20 cellular contexts compared by ENCODE assay signal in genomic region chr1:237045278-237046016, GRCh38. TPM values are rescaled to one million over a fixed set of nuclear protein-coding genes. Genes with fewer than 3 reads are reported as not detected.
DNase-seq lines count a peak whose midpoint lies in the region; ATAC-seq and TF ChIP-seq lines count a peak whose summit lies in the region.
"Had no signal": no experiment of that assay in that cellular context is flagged by ENCODE, and none has a peak within 500 bp of the region (broad histone marks: within the 10 kb centered on the region; RNA-seq: fewer than 3 reads in every experiment).

No MANE protein-coding gene starts in this region.

- BruUV-seq in HCT116 (replicated peaks; lab: Mats Ljungman, UMichigan) (no TSS peak), PC-3 (replicated peaks; lab: Mats Ljungman, UMichigan) (no TSS peak)

- no peak overlapping the region for H3K27ac ChIP-seq in HCT116 (ENCODE audit: low read depth, low read length)
- no peak overlapping the region for H3K27ac ChIP-seq in iPS-20b (ENCODE audit: low read length)
- no peak overlapping the region for H3K27ac ChIP-seq in PC-3 (ENCODE audit: low read length)
- H3K27ac ChIP-seq: A549 had no signal

- DNase-seq in NCI-H748 (lab: John Stamatoyannopoulos, UW; ENCODE audit: unreplicated experiment) (peak; percentile 13), NCI-H748 treated with DMSO at 0.1 percent for 48 hours (lab: John Stamatoyannopoulos, UW) (no peak), HCT116 (ENCODE audit: low read depth, low spot score) (no peak), OCI-M1 (lab: John Stamatoyannopoulos, UW) (peak; percentile 46), PC-3 (no peak), NOMO-1 (lab: John Stamatoyannopoulos, UW; ENCODE audit: unreplicated experiment in 2 of 2) (no peak)
- DNase-seq: activated CD4-positive, alpha-beta T cell treated with anti-CD3 and anti-CD28 coated beads for 48 hours; activated effector memory CD4-positive, alpha-beta T cell treated with anti-CD3 and anti-CD28 coated beads, Interleukin-2, amount 50 U/mL, for 16 hours; Caco-2; foreskin melanocyte; HCEC 1CT; mucosa of descending colon; NK-92 treated with Interleukin-12 subunit alpha and Interleukin-12 subunit beta, amount 100 ng/mL, for 24 hours had no signal

- no peaks in the 10 kb centered on the region for H3K79me2 ChIP-seq in HCT116 (ENCODE audit: insufficient read depth, low read length)
- no peaks in the 10 kb centered on the region for H3K79me2 ChIP-seq in PC-3 (ENCODE audit: low read length)

- H3K36me3 ChIP-seq in HCT116 (ENCODE audit: control insufficient read depth in 1 of 2, insufficient read depth in 2 of 2, low read length in 2 of 2): no peaks in the 10 kb centered on the region
- H3K36me3 ChIP-seq in iPS-20b (ENCODE audit: insufficient read depth, low read depth, low read length): no peaks in the 10 kb centered on the region
- no peaks in the 10 kb centered on the region for H3K36me3 ChIP-seq in PC-3 (ENCODE audit: low read depth, low read length)

- no peak for TF ChIP-seq POLR2A in HCT116 (IDR thresholded peaks at IDR 0.05; ENCODE audit: borderline replicate concordance, extremely low read depth, insufficient read depth, insufficient read length)

- no peak overlapping the region for H3K4me2 ChIP-seq in HCT116 (ENCODE audit: low read length)
- H3K4me2 ChIP-seq in PC-3 (ENCODE audit: low read length): no peak overlapping the region
- H3K4me2 ChIP-seq: A549 had no signal

- no peak for ATAC-seq in HCT116
- ATAC-seq in PC-3: no peak
- no peak for ATAC-seq in HG02840 (IDR thresholded peaks at IDR 0.05; ENCODE audit: low FRiP score, unreplicated experiment)
- ATAC-seq: A549, left lobe of liver, mucosa of descending colon had no signal

- H3K9ac ChIP-seq in HCT116 (ENCODE audit: low read length) (no peak overlapping the region), iPS-20b (ENCODE audit: low read depth, low read length) (no peak overlapping the region), PC-3 (ENCODE audit: low read length) (no peak overlapping the region)

- H4K20me1 ChIP-seq in HCT116 (ENCODE audit: insufficient read depth) (no peaks in the 10 kb centered on the region), PC-3 (ENCODE audit: low read length) (no peaks in the 10 kb centered on the region)

- H3K27me3 ChIP-seq in HCT116 (ENCODE audit: insufficient read depth, low read length) (peaks cover 23% of the 10 kb centered on the region; the same call in 1 of the 2 replicates), iPS-20b (ENCODE audit: insufficient read depth, low read length) (peaks cover 44% of the 10 kb centered on the region), PC-3 (ENCODE audit: low read length) (peaks cover 48% of the 10 kb centered on the region)

- RAD21 ChIA-PET in HCT116 (lab: Charles Lee; ENCODE audit: low non-redundant PET in 1 of 2, low total read pairs in 2 of 2, uncharacterized antibody in 2 of 2, unreplicated experiment in 2 of 2): no interaction called here

- H3K4me1 ChIP-seq in HCT116 (ENCODE audit: control insufficient read depth in 1 of 2, insufficient read depth in 2 of 2, low read length in 2 of 2): no peaks in the 10 kb centered on the region
- peaks cover 52% of the 10 kb centered on the region for H3K4me1 ChIP-seq in iPS-20b (ENCODE audit: insufficient read depth, low read length)
- H3K4me1 ChIP-seq in PC-3 (ENCODE audit: insufficient read depth, low read length): no peaks in the 10 kb centered on the region
- H3K4me1 ChIP-seq: Caco-2 had no signal

- H3F3A ChIP-seq in PC-3 (ENCODE audit: low read length, unreplicated experiment): no peaks in the 10 kb centered on the region

- POLR2A ChIA-PET in HCT116 (lab: Charles Lee) (no interaction called here), PC-3 (lab: Charles Lee; ENCODE audit: unreplicated experiment) (no interaction called here)

- CTCF ChIA-PET in HCT116 (lab: Charles Lee): no interaction called here
- CTCF ChIA-PET in PC-3 (lab: Charles Lee): no interaction called here

- H3K9me3 ChIP-seq in HCT116 (ENCODE audit: control insufficient read depth in 1 of 2, insufficient read depth in 1 of 2, low read depth in 1 of 2, low read length in 2 of 2) (no peaks in the 10 kb centered on the region), iPS-20b (ENCODE audit: insufficient read depth, low read depth, low read length) (no peaks in the 10 kb centered on the region), PC-3 (ENCODE audit: low read length) (no peaks in the 10 kb centered on the region)
- H3K9me3 ChIP-seq: A549, Caco-2, mucosa of descending colon had no signal

- 0 out of 2 replicates have a peak, but pooled peaks have one; percentile 4 for TF ChIP-seq RAD21 in HCT116 (IDR thresholded peaks at IDR 0.05; ENCODE audit: low read depth)

- TF ChIP-seq CTCF in HCT116 (IDR thresholded peaks at IDR 0.05 in 2 of 3, conservative IDR thresholded peaks at IDR 0.05 in 1 of 3; ENCODE audit: borderline replicate concordance in 1 of 3, insufficient read depth in 1 of 3, low read depth in 2 of 3, low read length in 2 of 3): no peak
- TF ChIP-seq CTCF in PC-3 (conservative IDR thresholded peaks at IDR 0.05; ENCODE audit: low read depth, low read length): no peak

- intact Hi-C loops in HCT116 (cut with micrococcal nuclease) (no loop called here), PC-3 (cut with micrococcal nuclease) (no loop called here)

- H3K9me2 ChIP-seq in HCT116 (ENCODE audit: insufficient read depth) (no peaks in the 10 kb centered on the region), PC-3 (replicated peaks; ENCODE audit: low read length) (no peaks in the 10 kb centered on the region)

- H2AFZ ChIP-seq in HCT116 (ENCODE audit: low read depth, low read length, poor library complexity, severe bottlenecking) (no peak overlapping the region), PC-3 (ENCODE audit: low read length) (no peak overlapping the region)

- H3K4me3 ChIP-seq in HCT116 (replicated peaks in 1 of 2; ENCODE audit: low read depth in 1 of 2, low read length in 2 of 2) (no peak overlapping the region), iPS-20b (ENCODE audit: low read length) (peak overlapping the region; percentile 76), PC-3 (ENCODE audit: low read length) (no peak overlapping the region)
- H3K4me3 ChIP-seq: A549, mucosa of descending colon had no signal

TF ChIP-seq in HCT116, 20 proteins besides CTCF, POLR2A, EP300 and RAD21 (continues in another document):
- TF ChIP-seq SRF (IDR thresholded peaks at IDR 0.05; ENCODE audit: low read depth) (no peak), CEBPB (IDR thresholded peaks at IDR 0.05; ENCODE audit: low read depth) (no peak), ATF3 (IDR thresholded peaks at IDR 0.05) (no peak), EZH2phosphoT487 (IDR thresholded peaks at IDR 0.05; ENCODE audit: borderline replicate concordance) (no peak), TCF7L2 (IDR thresholded peaks at IDR 0.05; ENCODE audit: borderline replicate concordance, extremely low read depth, insufficient read depth, insufficient read length) (no peak), ZBTB33 (IDR thresholded peaks at IDR 0.05; ENCODE audit: extremely low read depth, insufficient replicate concordance, low read length) (no peak), REST (IDR thresholded peaks at IDR 0.05; ENCODE audit: low read depth) (no peak), SIN3A (IDR thresholded peaks at IDR 0.05; ENCODE audit: low read depth) (no peak), ZNF274 (IDR thresholded peaks at IDR 0.05; ENCODE audit: low read depth, low read length) (no peak)

RNA-seq across cellular contexts. Expression of gene RYR2, which starts 3.5 kb away (rescaled TPM):
- 0.02 TPM for total RNA-seq in HCT116 (2021; ENCODE audit: unreplicated experiment)
- not detected in 2 replicates for polyA plus RNA-seq in HCT116 (2012)
- not detected in 2 replicates for total RNA-seq in PC-3 (2014; rRNA removed)
- polyA plus RNA-seq: BJ had no signal

RNA-seq across cellular contexts. Expression of gene MT1HL1, which starts 41.2 kb away (rescaled TPM):
- not detected for total RNA-seq in HCT116 (2021; ENCODE audit: unreplicated experiment)
- not detected in 2 replicates for polyA plus RNA-seq in HCT116 (2012)
- not detected in 2 replicates for total RNA-seq in PC-3 (2014; rRNA removed)
- total RNA-seq: Caco-2, dermis microvascular lymphatic vessel endothelial cell, left lobe of liver, mucosa of descending colon had no signal
- polyA plus RNA-seq: A549, adipose tissue, BJ had no signal

Comparison
In these comparisons a context has a peak if more than half of its experiments do, and no peak if none do; other contexts are left out.
1. DNase-seq: peak in NCI-H748 (single experiment) and OCI-M1 (single experiment); none in NCI-H748 treated with DMSO at 0.1 percent for 48 hours (single experiment), HCT116 (single experiment), PC-3 (single experiment) and NOMO-1 (0 of 2).